8 cellular contexts compared by ENCODE assay signal in genomic region chr3:123201223-123201556, GRCh38. TPM values are rescaled to one million over a fixed set of nuclear protein-coding genes. Genes with fewer than 3 reads are reported as not detected.
DNase-seq lines count a peak whose midpoint lies in the region; TF ChIP-seq lines count a peak whose summit lies in the region.

No MANE protein-coding gene starts in this region.

- H3K36me3 ChIP-seq in ascending aorta (no peaks in the 10 kb centered on the region), liver (ENCODE audit: control insufficient read depth in 4 of 4, insufficient read depth in 3 of 4, low read depth in 1 of 4, low read length in 3 of 4) (no peaks in the 10 kb centered on the region), thymus (ENCODE audit: control insufficient read depth, insufficient read depth) (no peaks in the 10 kb centered on the region)

- H3K4me1 ChIP-seq in ascending aorta (peaks cover 0 to 3% of the 10 kb centered on the region in 2 donors), liver (ENCODE audit: control insufficient read depth in 4 of 4, insufficient read depth in 4 of 4, low read length in 3 of 4) (peaks cover 6 to 17% (median 10%) of the 10 kb centered on the region in 4 donors), thymus (ENCODE audit: control insufficient read depth, insufficient read depth, low read length) (peaks cover 8% of the 10 kb centered on the region)

- no peak for TF ChIP-seq RAD21 in liver (IDR thresholded peaks at IDR 0.05)

- intact Hi-C loops in ascending aorta (cut with DNase I) = loop anchor here (5.0 to 10.0 kb wide), 2 partner anchors 176 to 259 kb away; partner anchors contain the start of gene SEMA5B

- no peaks in the 10 kb centered on the region for H3K27me3 ChIP-seq in ascending aorta
- H3K27me3 ChIP-seq in liver (ENCODE audit: control insufficient read depth in 4 of 4, insufficient read depth in 4 of 4, low read length in 3 of 4) = no peaks in the 10 kb centered on the region
- no peaks in the 10 kb centered on the region for H3K27me3 ChIP-seq in thymus (ENCODE audit: control insufficient read depth, insufficient read depth)

- H3K36me3 Mint-ChIP-seq in activated T-cell treated with anti-CD3 and anti-CD28 coated beads, Interleukin-2, amount 50 U/mL, for 24 hours (ENCODE audit: low read depth) = peaks cover 26% of the 10 kb centered on the region

- H3K9ac ChIP-seq in liver (ENCODE audit: low read depth in 1 of 2, low read length in 2 of 2) = peak overlapping the region; percentile 26 to 58

- peak overlapping the region in 1 of 2 donors; percentile 84 for H3K27ac ChIP-seq in ascending aorta
- peak overlapping the region; percentile 75 to 88 for H3K27ac ChIP-seq in liver (ENCODE audit: low read depth in 1 of 2, low read length in 2 of 2)
- peak overlapping the region; percentile 89 for H3K27ac ChIP-seq in thymus (ENCODE audit: low read depth)

- peaks cover 3% of the 10 kb centered on the region for H3K9me3 Mint-ChIP-seq in activated T-cell treated with anti-CD3 and anti-CD28 coated beads, Interleukin-2, amount 50 U/mL, for 24 hours

- H3K27me3 Mint-ChIP-seq in activated T-cell treated with anti-CD3 and anti-CD28 coated beads, Interleukin-2, amount 50 U/mL, for 24 hours = no peaks in the 10 kb centered on the region

- peak overlapping the region; percentile 91 for H3K4me3 Mint-ChIP-seq in activated T-cell treated with anti-CD3 and anti-CD28 coated beads, Interleukin-2, amount 50 U/mL, for 24 hours

- 9% methylated on average over 6 of the region's 6 CpGs for WGBS in liver
- WGBS in thymus = 8% methylated on average over 6 of the region's 6 CpGs

- no peak for DNase-seq in activated T-cell treated with anti-CD3 and anti-CD28 coated beads, Interleukin-2, amount 50 U/mL, for 24 hours
- DNase-seq in activated T-cell treated with anti-CD3 and anti-CD28 coated beads for 4 hours = no peak
- DNase-seq in ascending aorta (ENCODE audit: low spot score in 2 of 2) = no peak
- DNase-seq in NCI-H2029 treated with DMSO at 0.1 percent for 48 hours (lab: John Stamatoyannopoulos, UW) = no peak
- no peak for DNase-seq in NCI-H2227 treated with DMSO at 0.1 percent for 48 hours (lab: John Stamatoyannopoulos, UW)
- DNase-seq in ureter (ENCODE audit: low spot score) = no peak

- H3K4me1 Mint-ChIP-seq in activated T-cell treated with anti-CD3 and anti-CD28 coated beads, Interleukin-2, amount 50 U/mL, for 24 hours (ENCODE audit: low read depth) = peaks cover 29% of the 10 kb centered on the region

- peak overlapping the region; percentile 96 for H3K27ac Mint-ChIP-seq in activated T-cell treated with anti-CD3 and anti-CD28 coated beads, Interleukin-2, amount 50 U/mL, for 24 hours

- H3K9me3 ChIP-seq in ascending aorta = no peaks in the 10 kb centered on the region
- no peaks in the 10 kb centered on the region for H3K9me3 ChIP-seq in liver (ENCODE audit: control insufficient read depth in 4 of 4, low read length in 3 of 4)
- no peaks in the 10 kb centered on the region for H3K9me3 ChIP-seq in thymus (ENCODE audit: control insufficient read depth)

- no peak for TF ChIP-seq CTCF in ascending aorta (IDR thresholded peaks at IDR 0.05)
- TF ChIP-seq CTCF in liver (IDR thresholded peaks at IDR 0.05; ENCODE audit: low read depth, low read length, missing input control) = no peak

- H3K4me3 ChIP-seq in ascending aorta (peak overlapping the region; percentile 74 to 83), liver (ENCODE audit: low read depth in 1 of 3, low read length in 3 of 3) (peak overlapping the region; percentile 64 to 86 (median 82)), thymus (ENCODE audit: low read length) (peak overlapping the region; percentile 82)

TF ChIP-seq in liver, 16 proteins besides CTCF, POLR2A, EP300 and RAD21:
- no peak for TF ChIP-seq HNF4G (IDR thresholded peaks at IDR 0.05)
- TF ChIP-seq, protein P1, sequence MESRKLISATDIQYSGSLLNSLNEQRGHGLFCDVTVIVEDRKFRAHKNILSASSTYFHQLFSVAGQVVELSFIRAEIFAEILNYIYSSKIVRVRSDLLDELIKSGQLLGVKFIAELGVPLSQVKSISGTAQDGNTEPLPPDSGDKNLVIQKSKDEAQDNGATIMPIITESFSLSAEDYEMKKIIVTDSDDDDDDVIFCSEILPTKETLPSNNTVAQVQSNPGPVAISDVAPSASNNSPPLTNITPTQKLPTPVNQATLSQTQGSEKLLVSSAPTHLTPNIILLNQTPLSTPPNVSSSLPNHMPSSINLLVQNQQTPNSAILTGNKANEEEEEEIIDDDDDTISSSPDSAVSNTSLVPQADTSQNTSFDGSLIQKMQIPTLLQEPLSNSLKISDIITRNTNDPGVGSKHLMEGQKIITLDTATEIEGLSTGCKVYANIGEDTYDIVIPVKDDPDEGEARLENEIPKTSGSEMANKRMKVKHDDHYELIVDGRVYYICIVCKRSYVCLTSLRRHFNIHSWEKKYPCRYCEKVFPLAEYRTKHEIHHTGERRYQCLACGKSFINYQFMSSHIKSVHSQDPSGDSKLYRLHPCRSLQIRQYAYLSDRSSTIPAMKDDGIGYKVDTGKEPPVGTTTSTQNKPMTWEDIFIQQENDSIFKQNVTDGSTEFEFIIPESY (IDR thresholded peaks at IDR 0.05) = no peak

RNA-seq across cellular contexts. Expression of gene SEC22A, which starts 0.6 kb away (rescaled TPM):
- total RNA-seq in ascending aorta = 6.4 TPM
- total RNA-seq in liver = 10 to 100 TPM; 20.3 to 21.7 TPM
- 10 to 100 TPM in 1 of 2 donors, 1 to 10 TPM in 1; 9.7 to 11.9 TPM for polyA plus RNA-seq in liver
- 15.8 TPM for polyA plus RNA-seq in thymus
- total RNA-seq in ureter = 15.2 TPM
